ENCODE assay signal across 1 cellular context in genomic region chr12:65209655-65210043, GRCh38.
TF ChIP-seq lines count a peak whose summit lies in the region.

No MANE protein-coding gene starts in this region.

TF ChIP-seq in GM23338, 12 proteins besides CTCF, POLR2A, EP300 and RAD21 (continued from another document):
- no peak for TF ChIP-seq ETS1 (IDR thresholded peaks at IDR 0.05)
- TF ChIP-seq CREB1 (CRISPR knock-in tag; IDR thresholded peaks at IDR 0.05; ENCODE audit: low read depth) = no peak
